12 cellular contexts compared by ENCODE assay signal in genomic region chr18:26556573-26556972, GRCh38. TPM values are rescaled to one million over a fixed set of nuclear protein-coding genes. Genes with fewer than 3 reads are reported as not detected.
DNase-seq lines count a peak whose midpoint lies in the region; ATAC-seq and TF ChIP-seq lines count a peak whose summit lies in the region.
"Had no signal": no experiment of that assay in that cellular context is flagged by ENCODE, and none has a peak within 500 bp of the region (broad histone marks: within the 10 kb centered on the region; RNA-seq: fewer than 3 reads in every experiment).

No MANE protein-coding gene starts in this region.

- CTCF ChIA-PET in naive thymus-derived CD4-positive, alpha-beta T cell (lab: Charles Lee): no interaction called here

- no peak overlapping the region for H3K4me3 ChIP-seq in dorsolateral prefrontal cortex
- H3K4me3 ChIP-seq in naive thymus-derived CD4-positive, alpha-beta T cell (ENCODE audit: low read length): no peak overlapping the region

- POLR2A ChIA-PET in naive thymus-derived CD4-positive, alpha-beta T cell (lab: Charles Lee): no interaction called here

- no peaks in the 10 kb centered on the region for H3K4me1 ChIP-seq in naive thymus-derived CD4-positive, alpha-beta T cell (ENCODE audit: control insufficient read depth in 2 of 2, insufficient read depth in 2 of 2, low read length in 2 of 2)

- TF ChIP-seq CTCF in CD14-positive monocyte (IDR thresholded peaks at IDR 0.05): no peak
- TF ChIP-seq CTCF in dorsolateral prefrontal cortex (IDR thresholded peaks at IDR 0.05 in 54 of 56, conservative IDR thresholded peaks at IDR 0.05 in 2 of 56; ENCODE audit: low read depth in 1 of 56, partially characterized antibody in 56 of 56): no peak

- H3K27me3 Mint-ChIP-seq in CD14-positive monocyte (ENCODE audit: low read depth in 3 of 3): peaks cover 29 to 52% (median 35%) of the 10 kb centered on the region in 3 donors
- H3K27me3 Mint-ChIP-seq in naive thymus-derived CD4-positive, alpha-beta T cell: peaks cover 34 to 65% (median 50%) of the 10 kb centered on the region in 5 donors

- no peaks in the 10 kb centered on the region for H3K9me3 ChIP-seq in naive thymus-derived CD4-positive, alpha-beta T cell (ENCODE audit: control insufficient read depth in 2 of 3, low read length in 3 of 3)

- no peaks in the 10 kb centered on the region for H3K36me3 ChIP-seq in naive thymus-derived CD4-positive, alpha-beta T cell (ENCODE audit: control insufficient read depth in 2 of 3, insufficient read depth in 3 of 3, low read length in 3 of 3)

- H3K36me3 Mint-ChIP-seq in stimulated activated effector memory CD8-positive, alpha-beta T cell treated with anti-CD3 and anti-CD28 coated beads, Interleukin-12 subunit alpha, Interleukin-12 subunit beta, amount 100 ng/mL, for 72 hours: no peaks in the 10 kb centered on the region
- H3K36me3 Mint-ChIP-seq in CD14-positive monocyte: no peaks in the 10 kb centered on the region
- H3K36me3 Mint-ChIP-seq in naive thymus-derived CD4-positive, alpha-beta T cell: peaks cover 0 to 6% (median 0%) of the 10 kb centered on the region in 5 donors
- H3K36me3 Mint-ChIP-seq: IgD-negative memory B cell had no signal

- no peaks in the 10 kb centered on the region for H3K9me3 Mint-ChIP-seq in stimulated activated effector memory CD8-positive, alpha-beta T cell treated with anti-CD3 and anti-CD28 coated beads, Interleukin-12 subunit alpha, Interleukin-12 subunit beta, amount 100 ng/mL, for 72 hours
- H3K9me3 Mint-ChIP-seq in CD14-positive monocyte: peaks cover 0 to 3% (median 2%) of the 10 kb centered on the region in 7 donors
- peaks cover 0 to 6% (median 0%) of the 10 kb centered on the region in 11 donors for H3K9me3 Mint-ChIP-seq in naive thymus-derived CD4-positive, alpha-beta T cell
- H3K9me3 Mint-ChIP-seq: activated naive CD4-positive, alpha-beta T cell treated with anti-CD3 and anti-CD28 coated beads for 36 hours; IgD-negative memory B cell; stimulated activated naive CD8-positive, alpha-beta T cell treated with anti-CD3 and anti-CD28 coated beads, Interleukin-15, amount 100 ng/mL, for 72 hours had no signal

- ATAC-seq in GM19023 (IDR thresholded peaks at IDR 0.05; ENCODE audit: unreplicated experiment) (peak; percentile 91), HG02610 (IDR thresholded peaks at IDR 0.05; ENCODE audit: unreplicated experiment) (peak; percentile 73), HG03565 (IDR thresholded peaks at IDR 0.05; ENCODE audit: unreplicated experiment) (peak; percentile 96)
- peak; percentile 47 for ATAC-seq in stimulated activated effector memory CD8-positive, alpha-beta T cell treated with anti-CD3 and anti-CD28 coated beads, Interleukin-12 subunit alpha, Interleukin-12 subunit beta, amount 100 ng/mL, for 72 hours
- ATAC-seq in naive thymus-derived CD4-positive, alpha-beta T cell: no peak
- ATAC-seq: stimulated activated naive CD8-positive, alpha-beta T cell treated with anti-CD3 and anti-CD28 coated beads, Interleukin-15, amount 100 ng/mL, for 72 hours had no signal

- intact Hi-C loops in CD14-positive monocyte (cut with micrococcal nuclease): no loop called here
- intact Hi-C loops in dorsolateral prefrontal cortex (cut with DNase I): no loop called here
- intact Hi-C loops in naive thymus-derived CD4-positive, alpha-beta T cell (cut with micrococcal nuclease): no loop called here

- H3K4me1 Mint-ChIP-seq in stimulated activated effector memory CD8-positive, alpha-beta T cell treated with anti-CD3 and anti-CD28 coated beads, Interleukin-12 subunit alpha, Interleukin-12 subunit beta, amount 100 ng/mL, for 72 hours: no peaks in the 10 kb centered on the region
- H3K4me1 Mint-ChIP-seq in CD14-positive monocyte: peaks cover under 1% of the 10 kb centered on the region
- peaks cover 0 to 8% (median 3%) of the 10 kb centered on the region in 7 donors for H3K4me1 Mint-ChIP-seq in naive thymus-derived CD4-positive, alpha-beta T cell
- H3K4me1 Mint-ChIP-seq: stimulated activated naive CD8-positive, alpha-beta T cell treated with anti-CD3 and anti-CD28 coated beads, Interleukin-15, amount 100 ng/mL, for 72 hours had no signal

- no peaks in the 10 kb centered on the region for H3K27me3 ChIP-seq in dorsolateral prefrontal cortex
- H3K27me3 ChIP-seq in naive thymus-derived CD4-positive, alpha-beta T cell (ENCODE audit: control insufficient read depth in 2 of 2, insufficient read depth in 2 of 2, low read length in 2 of 2): peaks cover 5 to 10% of the 10 kb centered on the region in 2 donors

- no peak for DNase-seq in stimulated activated effector memory CD8-positive, alpha-beta T cell treated with anti-CD3 and anti-CD28 coated beads, Interleukin-12 subunit alpha, Interleukin-12 subunit beta, amount 100 ng/mL, for 72 hours (ENCODE audit: low spot score in 2 of 2)
- DNase-seq in CD14-positive monocyte (ENCODE audit: low spot score): no peak
- no peak for DNase-seq in dorsolateral prefrontal cortex
- DNase-seq in HT-29 (ENCODE audit: low spot score): no peak
- DNase-seq in naive thymus-derived CD4-positive, alpha-beta T cell: no peak
- DNase-seq: activated naive CD4-positive, alpha-beta T cell treated with anti-CD3 and anti-CD28 coated beads for 36 hours; stimulated activated naive CD8-positive, alpha-beta T cell treated with anti-CD3 and anti-CD28 coated beads, Interleukin-15, amount 100 ng/mL, for 72 hours had no signal

- no peak overlapping the region for H3K27ac Mint-ChIP-seq in stimulated activated effector memory CD8-positive, alpha-beta T cell treated with anti-CD3 and anti-CD28 coated beads, Interleukin-12 subunit alpha, Interleukin-12 subunit beta, amount 100 ng/mL, for 72 hours
- no peak overlapping the region for H3K27ac Mint-ChIP-seq in CD14-positive monocyte
- no peak overlapping the region for H3K27ac Mint-ChIP-seq in naive thymus-derived CD4-positive, alpha-beta T cell
- H3K27ac Mint-ChIP-seq: activated naive CD4-positive, alpha-beta T cell treated with anti-CD3 and anti-CD28 coated beads for 36 hours; stimulated activated naive CD8-positive, alpha-beta T cell treated with anti-CD3 and anti-CD28 coated beads, Interleukin-15, amount 100 ng/mL, for 72 hours had no signal

- H3K27ac ChIP-seq in dorsolateral prefrontal cortex: peak overlapping the region in 3 of 59 donors; percentile 8 to 24 (median 12)
- no peak overlapping the region for H3K27ac ChIP-seq in naive thymus-derived CD4-positive, alpha-beta T cell (ENCODE audit: low read depth, low read length)
- H3K27ac ChIP-seq: epithelial cell of prostate had no signal

- no peak overlapping the region for H3K4me3 Mint-ChIP-seq in stimulated activated effector memory CD8-positive, alpha-beta T cell treated with anti-CD3 and anti-CD28 coated beads, Interleukin-12 subunit alpha, Interleukin-12 subunit beta, amount 100 ng/mL, for 72 hours
- H3K4me3 Mint-ChIP-seq in CD14-positive monocyte: no peak overlapping the region
- H3K4me3 Mint-ChIP-seq in naive thymus-derived CD4-positive, alpha-beta T cell: no peak overlapping the region
- H3K4me3 Mint-ChIP-seq: activated naive CD4-positive, alpha-beta T cell treated with anti-CD3 and anti-CD28 coated beads for 36 hours; IgD-negative memory B cell; stimulated activated naive CD8-positive, alpha-beta T cell treated with anti-CD3 and anti-CD28 coated beads, Interleukin-15, amount 100 ng/mL, for 72 hours had no signal

RNA-seq across cellular contexts. Expression of gene KCTD1, which starts 8.2 kb away (rescaled TPM):
- not detected for polyA plus RNA-seq in CD14-positive monocyte
- 100 to 1,000 TPM in 39 of 120 experiments, 10 to 100 TPM in 81; 40.5 to 147 (median 89.3) TPM for total RNA-seq in dorsolateral prefrontal cortex
- 23.4 and 29.5 TPM in 2 replicates for total RNA-seq in HT-29 (2014; rRNA removed; shearing (Covaris generic))
- 1 to 10 TPM; 2.1 to 4.5 (median 2.6) TPM for total RNA-seq in naive thymus-derived CD4-positive, alpha-beta T cell
- under 1 TPM; 0.19 to 0.36 TPM for polyA plus RNA-seq in naive thymus-derived CD4-positive, alpha-beta T cell
